ENCODE assay signal across 38 cellular contexts in genomic region chr3:159123877-159124276, GRCh38. TPM values are rescaled to one million over a fixed set of nuclear protein-coding genes. Genes with fewer than 3 reads are reported as not detected.
"Had no signal": no experiment of that assay in that cellular context is flagged by ENCODE, and none has a peak within 500 bp of the region (broad histone marks: within the 10 kb centered on the region; RNA-seq: fewer than 3 reads in every experiment).

No MANE protein-coding gene starts in this region.

- H3K9me3 ChIP-seq: colonic mucosa, esophagus squamous epithelium, gastroesophageal sphincter, heart right ventricle had no signal

- H3K27ac ChIP-seq: brain microvascular endothelial cell, colonic mucosa, epithelial cell of prostate, esophagus squamous epithelium, gastroesophageal sphincter, heart right ventricle, WERI-Rb-1 had no signal

- H3K4me3 Mint-ChIP-seq: activated B cell treated with CpG ODN at 0.5 μM for 24 hours; activated CD8-positive, alpha-beta T cell treated with anti-CD3 and anti-CD28 coated beads for 36 hours; activated naive CD8-positive, alpha-beta T cell; activated T-cell treated with anti-CD3 and anti-CD28 coated beads, Interleukin-2, amount 50 U/mL, for 4 hours; activated T-helper 17 cell treated with anti-CD3 and anti-CD28 coated beads, Interleukin-2, amount 50 U/mL, for 72 hours; T-helper 17 cell; T-helper 2 cell treated with Interferon-gamma antibody and Interleukin-4, amounts not matched to agents 5 μg/mL and 100 μg/mL, for 36 hours had no signal

- H3K36me3 Mint-ChIP-seq: activated naive CD8-positive, alpha-beta T cell had no signal

- H3K27ac Mint-ChIP-seq: activated B cell treated with CpG ODN at 0.5 μM for 24 hours; activated CD8-positive, alpha-beta T cell treated with anti-CD3 and anti-CD28 coated beads for 36 hours; activated naive CD8-positive, alpha-beta T cell; activated T-helper 17 cell treated with anti-CD3 and anti-CD28 coated beads, Interleukin-2, amount 50 U/mL, for 72 hours; T-helper 17 cell; T-helper 2 cell treated with Interferon-gamma antibody and Interleukin-4, amounts not matched to agents 5 μg/mL and 100 μg/mL, for 36 hours had no signal

- H3K4me1 Mint-ChIP-seq: activated B cell treated with CpG ODN at 0.5 μM for 24 hours; activated T-helper 17 cell treated with anti-CD3 and anti-CD28 coated beads, Interleukin-2, amount 50 U/mL, for 72 hours; T-helper 17 cell had no signal

- ATAC-seq: activated CD4-positive, CD25-positive, alpha-beta regulatory T cell treated with anti-CD3 and anti-CD28 coated beads, Interleukin-2, amount 50 U/mL, for 24 hours; activated CD8-positive, alpha-beta T cell treated with anti-CD3 and anti-CD28 coated beads for 36 hours; activated T-cell treated with anti-CD3 and anti-CD28 coated beads, Interleukin-2, amount 50 U/mL, for 4 hours; activated T-helper 17 cell treated with anti-CD3 and anti-CD28 coated beads, Interleukin-2, amount 50 U/mL, for 72 hours; gastroesophageal sphincter; heart right ventricle; T-helper 17 cell had no signal

- H3K4me1 ChIP-seq: colonic mucosa, esophagus squamous epithelium, gastroesophageal sphincter, heart right ventricle had no signal

- H3K36me3 ChIP-seq: brain microvascular endothelial cell, colonic mucosa, esophagus squamous epithelium, gastroesophageal sphincter, heart right ventricle, WERI-Rb-1 had no signal

- DNase-seq: activated B cell treated with CpG ODN at 0.5 μM for 24 hours; activated CD4-positive, alpha-beta T cell treated with anti-CD3 and anti-CD28 coated beads for 48 hours; activated CD4-positive, alpha-beta T cell treated with anti-CD3 and anti-CD28 coated beads, Interleukin-2, amount 50 U/mL, for 1 hour; activated CD4-positive, alpha-beta T cell treated with anti-CD3 and anti-CD28 coated beads, Interleukin-2, amount 50 U/mL, for 48 hours; activated CD8-positive, alpha-beta memory T cell treated with anti-CD3 and anti-CD28 coated beads for 24 hours; activated CD8-positive, alpha-beta T cell treated with anti-CD3 and anti-CD28 coated beads for 36 hours; activated effector memory CD4-positive, alpha-beta T cell treated with Interleukin-2 at 50 U/mL for 16 hours; activated gamma-delta T cell treated with Interleukin-2 at 50 U/mL for 16 hours; activated naive CD4-positive, alpha-beta T cell treated with anti-CD3 and anti-CD28 coated beads, Interleukin-2, amount 50 U/mL, for 16 hours; activated naive CD4-positive, alpha-beta T cell treated with Interleukin-2 at 50 U/mL for 16 hours; activated T-cell treated with anti-CD3 and anti-CD28 coated beads, Interleukin-2, amount 50 U/mL, for 4 hours; amniotic stem cell; anterior cingulate cortex; brain microvascular endothelial cell; central memory CD4-positive, alpha-beta T cell; cerebellar nuclear complex; colonic mucosa; effector CD8-positive, alpha-beta T cell; esophagus squamous epithelium; foreskin melanocyte; heart right ventricle; T-helper 17 cell; T1000; WERI-Rb-1 had no signal

- H3K4me3 ChIP-seq: colonic mucosa, esophagus squamous epithelium, gastroesophageal sphincter, heart right ventricle had no signal

- FAIRE-seq: astrocyte, endometrium, endothelial cell of umbilical vein had no signal

- H3K27me3 ChIP-seq: brain microvascular endothelial cell, colonic mucosa, esophagus squamous epithelium, gastroesophageal sphincter, heart right ventricle had no signal

- H3K9me3 Mint-ChIP-seq: activated B cell treated with CpG ODN at 0.5 μM for 24 hours; activated CD8-positive, alpha-beta T cell treated with anti-CD3 and anti-CD28 coated beads for 36 hours; activated T-cell treated with anti-CD3 and anti-CD28 coated beads, Interleukin-2, amount 50 U/mL, for 4 hours; T-helper 2 cell treated with Interferon-gamma antibody and Interleukin-4, amounts not matched to agents 5 μg/mL and 100 μg/mL, for 36 hours had no signal

RNA-seq across cellular contexts. Expression of gene IQCJ, which starts 54.8 kb away (rescaled TPM):
- total RNA-seq: activated B cell treated with CpG ODN at 0.5 μM for 24 hours; activated CD8-positive, alpha-beta T cell treated with anti-CD3 and anti-CD28 coated beads for 36 hours; activated T-cell treated with anti-CD3 and anti-CD28 coated beads, Interleukin-2, amount 50 U/mL, for 4 hours; colonic mucosa; dermis microvascular lymphatic vessel endothelial cell; endothelial cell of umbilical vein; esophagus squamous epithelium; gastroesophageal sphincter; glomerular endothelial cell; T-helper 17 cell had no signal
- polyA plus RNA-seq: adipose tissue, endothelial cell of umbilical vein, esophagus, fibroblast of lung had no signal
